ENCODE assay signal across 14 cellular contexts in genomic region chr3:71689305-71689704, GRCh38. TPM values are rescaled to one million over a fixed set of nuclear protein-coding genes. Genes with fewer than 3 reads are reported as not detected.
DNase-seq lines count a peak whose midpoint lies in the region; ATAC-seq and TF ChIP-seq lines count a peak whose summit lies in the region.
"Had no signal": no experiment of that assay in that cellular context is flagged by ENCODE, and none has a peak within 500 bp of the region (broad histone marks: within the 10 kb centered on the region; RNA-seq: fewer than 3 reads in every experiment).

No MANE protein-coding gene starts in this region.

- no peak overlapping the region for H3K4me3 Mint-ChIP-seq in activated naive CD8-positive, alpha-beta T cell treated with anti-CD3 and anti-CD28 coated beads, Interleukin-2, amount 50 U/mL, for 24 hours
- H3K4me3 Mint-ChIP-seq in activated naive CD8-positive, alpha-beta T cell treated with anti-CD3 and anti-CD28 coated beads for 36 hours = no peak overlapping the region
- no peak overlapping the region for H3K4me3 Mint-ChIP-seq in type B pancreatic cell
- H3K4me3 Mint-ChIP-seq: activated naive CD4-positive, alpha-beta T cell treated with anti-CD3 and anti-CD28 coated beads, Interleukin-2, amount 50 U/mL, for 24 hours; T-helper 1 cell treated with Interleukin-12 subunit alpha and Interleukin-12 subunit beta and Interleukin-4 antibody, amounts not matched to agents 30 μg/mL and 1 μg/mL, for 36 hours had no signal

- no peaks in the 10 kb centered on the region for H3K9me3 Mint-ChIP-seq in activated naive CD8-positive, alpha-beta T cell treated with anti-CD3 and anti-CD28 coated beads, Interleukin-2, amount 50 U/mL, for 24 hours
- H3K9me3 Mint-ChIP-seq in activated naive CD8-positive, alpha-beta T cell treated with anti-CD3 and anti-CD28 coated beads for 36 hours = no peaks in the 10 kb centered on the region
- H3K9me3 Mint-ChIP-seq in type B pancreatic cell = peaks cover 3% of the 10 kb centered on the region
- H3K9me3 Mint-ChIP-seq: activated naive CD4-positive, alpha-beta T cell treated with anti-CD3 and anti-CD28 coated beads, Interleukin-2, amount 50 U/mL, for 24 hours; T-helper 1 cell treated with Interleukin-12 subunit alpha and Interleukin-12 subunit beta and Interleukin-4 antibody, amounts not matched to agents 30 μg/mL and 1 μg/mL, for 36 hours had no signal

- no peak for DNase-seq in activated naive CD8-positive, alpha-beta T cell treated with anti-CD3 and anti-CD28 coated beads, Interleukin-2, amount 50 U/mL, for 24 hours
- DNase-seq in activated naive CD8-positive, alpha-beta T cell treated with anti-CD3 and anti-CD28 coated beads for 36 hours = no peak
- DNase-seq in OCI-M1 (lab: John Stamatoyannopoulos, UW) (peak; percentile 29), type B pancreatic cell (ENCODE audit: extremely low spot score, unreplicated experiment) (no peak), AG08396 (ENCODE audit: low spot score) (no peak), cerebellar cortex (ENCODE audit: low spot score) (no peak), RKO (ENCODE audit: low spot score) (no peak)
- DNase-seq: activated CD8-positive, alpha-beta memory T cell treated with anti-CD3 and anti-CD28 coated beads for 24 hours; MG63; NCI-H226 had no signal

- TF ChIP-seq CTCF in type B pancreatic cell (conservative IDR thresholded peaks at IDR 0.05) = peak; percentile 49

- peaks cover 16% of the 10 kb centered on the region for H3K4me1 Mint-ChIP-seq in activated naive CD8-positive, alpha-beta T cell treated with anti-CD3 and anti-CD28 coated beads, Interleukin-2, amount 50 U/mL, for 24 hours
- no peaks in the 10 kb centered on the region for H3K4me1 Mint-ChIP-seq in activated naive CD8-positive, alpha-beta T cell treated with anti-CD3 and anti-CD28 coated beads for 36 hours
- peaks cover 41% of the 10 kb centered on the region for H3K4me1 Mint-ChIP-seq in type B pancreatic cell (ENCODE audit: unreplicated experiment)
- H3K4me1 Mint-ChIP-seq: activated naive CD4-positive, alpha-beta T cell treated with anti-CD3 and anti-CD28 coated beads, Interleukin-2, amount 50 U/mL, for 24 hours had no signal

- H3K36me3 Mint-ChIP-seq in activated naive CD8-positive, alpha-beta T cell treated with anti-CD3 and anti-CD28 coated beads, Interleukin-2, amount 50 U/mL, for 24 hours (ENCODE audit: low read depth) = peaks cover 19% of the 10 kb centered on the region
- H3K36me3 Mint-ChIP-seq in activated naive CD8-positive, alpha-beta T cell treated with anti-CD3 and anti-CD28 coated beads for 36 hours = peaks cover 9% of the 10 kb centered on the region
- H3K36me3 Mint-ChIP-seq in type B pancreatic cell = peaks cover 6% of the 10 kb centered on the region

- H3K27me3 Mint-ChIP-seq in activated naive CD8-positive, alpha-beta T cell treated with anti-CD3 and anti-CD28 coated beads, Interleukin-2, amount 50 U/mL, for 24 hours = no peaks in the 10 kb centered on the region
- no peaks in the 10 kb centered on the region for H3K27me3 Mint-ChIP-seq in activated naive CD8-positive, alpha-beta T cell treated with anti-CD3 and anti-CD28 coated beads for 36 hours
- H3K27me3 Mint-ChIP-seq in type B pancreatic cell = no peaks in the 10 kb centered on the region
- H3K27me3 Mint-ChIP-seq: activated naive CD4-positive, alpha-beta T cell treated with anti-CD3 and anti-CD28 coated beads, Interleukin-2, amount 50 U/mL, for 24 hours had no signal

- no peak overlapping the region for H3K27ac Mint-ChIP-seq in activated naive CD8-positive, alpha-beta T cell treated with anti-CD3 and anti-CD28 coated beads, Interleukin-2, amount 50 U/mL, for 24 hours
- H3K27ac Mint-ChIP-seq in activated naive CD8-positive, alpha-beta T cell treated with anti-CD3 and anti-CD28 coated beads for 36 hours = no peak overlapping the region
- no peak overlapping the region for H3K27ac Mint-ChIP-seq in type B pancreatic cell
- H3K27ac Mint-ChIP-seq: T-helper 1 cell treated with Interleukin-12 subunit alpha and Interleukin-12 subunit beta and Interleukin-4 antibody, amounts not matched to agents 30 μg/mL and 1 μg/mL, for 36 hours had no signal

- ATAC-seq in activated naive CD8-positive, alpha-beta T cell treated with anti-CD3 and anti-CD28 coated beads, Interleukin-2, amount 50 U/mL, for 24 hours = peak; percentile 85
- ATAC-seq in esophagus mucosa = peak; percentile 89
- ATAC-seq: Panc1 had no signal

RNA-seq across cellular contexts. Expression of gene EIF4E3, which starts 35.9 kb away (rescaled TPM):
- total RNA-seq in activated naive CD8-positive, alpha-beta T cell treated with anti-CD3 and anti-CD28 coated beads for 36 hours = 10 to 100 TPM; 24.9 to 26.1 TPM
- total RNA-seq in esophagus mucosa (15.7 TPM), type B pancreatic cell (ENCODE audit: low replicate concordance) (14.4 and 16.2 TPM in 2 replicates)
